9 cellular contexts compared by ENCODE assay signal in genomic region chr16:15777533-15778203, GRCh38.
DNase-seq lines count a peak whose midpoint lies in the region; ATAC-seq, FAIRE-seq and TF ChIP-seq lines count a peak whose summit lies in the region.
"Had no signal": no experiment of that assay in that cellular context is flagged by ENCODE, and none has a peak within 500 bp of the region (broad histone marks: within the 10 kb centered on the region; RNA-seq: fewer than 3 reads in every experiment).

No MANE protein-coding gene starts in this region.

- intact Hi-C loops in CD4-positive, alpha-beta T cell (cut with DNase I, micrococcal nuclease) = no loop called here

- H3K9me3 Mint-ChIP-seq in CD4-positive, alpha-beta T cell = no peaks in the 10 kb centered on the region

- peak; percentile 22 for DNase-seq in NCI-H1105 treated with DMSO at 0.1 percent for 48 hours (lab: John Stamatoyannopoulos, UW)
- DNase-seq in NCI-H1105 (lab: John Stamatoyannopoulos, UW) = no peak
- DNase-seq in HTR-8/SVneo (ENCODE audit: insufficient read length, low spot score) = peak; percentile 54
- DNase-seq in RWPE1 (ENCODE audit: low spot score) = peak; percentile 49
- peak; percentile 21 to 66 for DNase-seq in foreskin fibroblast
- DNase-seq in CD4-positive, alpha-beta T cell = no peak
- no peak for DNase-seq in anterior cingulate cortex (lab: John Stamatoyannopoulos, UW)

- no peaks in the 10 kb centered on the region for H3K9me3 ChIP-seq in CD4-positive, alpha-beta T cell (ENCODE audit: control insufficient read depth, low read length)

- no peak for ATAC-seq in CD4-positive, alpha-beta T cell (ENCODE audit: poor library complexity)
- no peak for ATAC-seq in GM21526 (IDR thresholded peaks at IDR 0.05; ENCODE audit: low FRiP score, unreplicated experiment)

- H3K4me3 ChIP-seq in foreskin fibroblast (ENCODE audit: low read depth in 1 of 2, low read length in 2 of 2) = no peak overlapping the region

- no peaks in the 10 kb centered on the region for H3K4me1 Mint-ChIP-seq in CD4-positive, alpha-beta T cell (ENCODE audit: low read depth)

- no peak overlapping the region for H3K4me3 Mint-ChIP-seq in CD4-positive, alpha-beta T cell

- POLR2A ChIA-PET in RWPE1 (lab: Yijun Ruan, JAX; ENCODE audit: low non-redundant PET) = no interaction called here
- POLR2A ChIA-PET in CD4-positive, alpha-beta T cell (lab: Charles Lee) = no interaction called here

- H3K27me3 Mint-ChIP-seq in CD4-positive, alpha-beta T cell = peaks cover 4% of the 10 kb centered on the region

- TF ChIP-seq CTCF in RWPE1 (conservative IDR thresholded peaks at IDR 0.05; ENCODE audit: low read depth) = no peak; the same call in 1 of the 2 replicates
- peak; percentile 58 for TF ChIP-seq CTCF in foreskin fibroblast (IDR thresholded peaks at IDR 0.05; ENCODE audit: low read depth, low read length)
- no peak for TF ChIP-seq CTCF in CD4-positive, alpha-beta T cell (IDR thresholded peaks at IDR 0.05)

- no peak overlapping the region for H3K27ac ChIP-seq in RWPE1
- H3K27ac ChIP-seq in CD4-positive, alpha-beta T cell (ENCODE audit: low read depth, low read length) = no peak overlapping the region

- no peaks in the 10 kb centered on the region for H3K36me3 Mint-ChIP-seq in CD4-positive, alpha-beta T cell (ENCODE audit: low read depth)

- no peak for FAIRE-seq in HTR-8/SVneo (lab: Jason Lieb, UNC)
- FAIRE-seq: A204.1 had no signal

- CTCF ChIA-PET in RWPE1 (lab: Yijun Ruan, JAX) = interaction anchor here (0.6 to 2.1 kb wide), 6 partner anchors 44 to 306 kb away, joined by 3 to 7 read pairs (median 4); no protein-coding TSS in a partner anchor
- CTCF ChIA-PET in CD4-positive, alpha-beta T cell (lab: Charles Lee) = no interaction called here

- H3K27ac Mint-ChIP-seq in CD4-positive, alpha-beta T cell = no peak overlapping the region

- H3K27me3 ChIP-seq in CD4-positive, alpha-beta T cell (ENCODE audit: control insufficient read depth, insufficient read depth, low read length) = no peaks in the 10 kb centered on the region

Comparison
In these comparisons a context has a peak if more than half of its experiments do, and no peak if none do; other contexts are left out.
1. DNase-seq: peak in NCI-H1105 treated with DMSO at 0.1 percent for 48 hours (single experiment), HTR-8/SVneo (single experiment), RWPE1 (single experiment) and foreskin fibroblast (2 of 2); none in NCI-H1105 (single experiment), CD4-positive, alpha-beta T cell (0 of 10) and anterior cingulate cortex (0 of 58).